ENCODE assay signal across 13 cellular contexts in the genomic region with DNA sequence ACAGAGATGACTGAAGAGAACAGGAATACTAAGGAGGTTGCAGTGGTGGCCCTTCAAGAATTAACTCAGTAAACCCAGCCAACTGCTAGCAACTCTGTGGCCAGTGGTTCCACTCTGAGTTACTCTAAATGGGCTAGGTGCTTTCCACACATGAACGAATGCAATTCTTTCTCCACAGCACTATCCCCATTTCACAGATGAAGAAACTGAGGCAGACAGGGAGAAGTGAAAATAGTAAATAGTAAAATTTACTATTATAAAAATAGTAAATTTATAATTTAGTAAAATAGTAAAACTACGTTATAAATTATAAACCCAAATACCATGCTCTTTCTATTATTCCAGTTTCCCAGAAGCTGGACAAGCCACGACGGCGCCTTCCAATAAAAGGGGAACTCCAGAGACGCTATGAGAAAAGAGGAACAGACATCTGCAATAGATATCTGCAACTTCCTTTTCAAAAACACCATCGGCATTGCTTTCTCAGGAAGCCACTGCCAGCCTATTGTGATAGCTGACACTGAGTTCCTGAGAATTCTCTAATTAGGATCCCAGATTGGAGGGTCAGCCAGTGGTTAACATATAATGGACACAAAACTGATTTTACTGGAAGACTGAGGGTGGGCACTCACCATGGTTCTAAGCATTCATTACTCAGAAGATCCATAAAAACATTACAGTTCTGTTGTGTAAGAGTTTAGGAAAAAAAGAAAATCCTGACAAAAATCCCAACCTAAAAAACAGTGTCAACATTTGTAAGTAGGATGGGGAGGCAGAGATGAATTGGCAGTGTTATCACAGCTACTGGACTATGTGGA. TPM values are rescaled to one million over a fixed set of nuclear protein-coding genes. Genes with fewer than 3 reads are reported as not detected.
DNase-seq lines count a peak whose midpoint lies in the region; ATAC-seq and TF ChIP-seq lines count a peak whose summit lies in the region.
"Had no signal": no experiment of that assay in that cellular context is flagged by ENCODE, and none has a peak within 500 bp of the region (broad histone marks: within the 10 kb centered on the region; RNA-seq: fewer than 3 reads in every experiment).

No MANE protein-coding gene starts in this region.

- peaks cover 81% of the 10 kb centered on the region for H4K20me1 ChIP-seq in IMR-90 (ENCODE audit: insufficient read depth, low read length)

- H3K4ac ChIP-seq in IMR-90 (ENCODE audit: low read depth, low read length), result no peak overlapping the region

- no TSS peak for BruUV-seq in IMR-90 (replicated peaks; lab: Mats Ljungman, UMichigan)

- H3K27ac ChIP-seq in IMR-90 (ENCODE audit: insufficient read depth, low read length), result no peak overlapping the region
- peak overlapping the region; percentile 66 for H3K27ac ChIP-seq in mesodermal cell (ENCODE audit: low read depth, low read length, severe bottlenecking)
- H3K27ac ChIP-seq: foreskin keratinocyte, KMS-11, prostate gland had no signal

- H2AK5ac ChIP-seq in IMR-90 (ENCODE audit: low read depth, low read length), result peak overlapping the region; percentile 63; the same call in 1 of the 2 replicates

- in situ Hi-C loops in IMR-90 (cut with MboI; ENCODE audit: low sequenced_read_pairs), result no loop called here

- H3K9me3 ChIP-seq in IMR-90 (ENCODE audit: control insufficient read depth, insufficient read depth, low read length) (no peaks in the 10 kb centered on the region), mesodermal cell (ENCODE audit: control insufficient read depth, low read length) (no peaks in the 10 kb centered on the region)
- H3K9me3 ChIP-seq: prostate gland had no signal

- no peaks in the 10 kb centered on the region for H3K27me3 ChIP-seq in IMR-90 (ENCODE audit: control insufficient read depth, insufficient read depth, low read length)
- H3K27me3 ChIP-seq: foreskin keratinocyte had no signal

- POLR2A ChIA-PET in IMR-90 (lab: Charles Lee; ENCODE audit: unreplicated experiment), result no interaction called here

- H2BK20ac ChIP-seq in IMR-90 (ENCODE audit: low read depth, low read length), result no peak overlapping the region

- H3K9me3 Mint-ChIP-seq in CD14-positive monocyte, result no peaks in the 10 kb centered on the region
- no peaks in the 10 kb centered on the region for H3K9me3 Mint-ChIP-seq in activated naive CD8-positive, alpha-beta T cell treated with anti-CD3 and anti-CD28 coated beads for 36 hours

- no peak for ATAC-seq in IMR-90 (ENCODE audit: low read depth)
- ATAC-seq in GM21825 (IDR thresholded peaks at IDR 0.05; ENCODE audit: unreplicated experiment), result no peak
- no peak for ATAC-seq in HG02981 (IDR thresholded peaks at IDR 0.05; ENCODE audit: unreplicated experiment)

- no peak overlapping the region for H3K18ac ChIP-seq in IMR-90 (ENCODE audit: low read depth, low read length)

- peak overlapping the region; percentile 91 to 97 (median 94) for H3K27ac Mint-ChIP-seq in CD14-positive monocyte
- peak overlapping the region; percentile 84 for H3K27ac Mint-ChIP-seq in activated naive CD8-positive, alpha-beta T cell treated with anti-CD3 and anti-CD28 coated beads for 36 hours

- H3K9me1 ChIP-seq in IMR-90 (ENCODE audit: insufficient read depth, low read length), result peaks cover 50% of the 10 kb centered on the region

- peak overlapping the region in 1 of 2 donors; percentile 82 for H3K4me3 Mint-ChIP-seq in CD14-positive monocyte
- no peak overlapping the region for H3K4me3 Mint-ChIP-seq in activated naive CD8-positive, alpha-beta T cell treated with anti-CD3 and anti-CD28 coated beads for 36 hours

- H3K79me1 ChIP-seq in IMR-90 (ENCODE audit: low read depth in 1 of 2, low read length in 2 of 2), result peaks cover 22 to 90% of the 10 kb centered on the region in 2 experiments

- H3K9ac ChIP-seq in IMR-90 (ENCODE audit: low read depth, low read length), result no peak overlapping the region
- H3K9ac ChIP-seq: KMS-11 had no signal

- peaks cover 0 to 2% (median 2%) of the 10 kb centered on the region in 3 donors for H3K27me3 Mint-ChIP-seq in CD14-positive monocyte (ENCODE audit: low read depth in 3 of 3)
- H3K27me3 Mint-ChIP-seq in activated naive CD8-positive, alpha-beta T cell treated with anti-CD3 and anti-CD28 coated beads for 36 hours, result no peaks in the 10 kb centered on the region

- H3K4me1 ChIP-seq in IMR-90 (ENCODE audit: control insufficient read depth, insufficient read depth, low read length) (peaks cover 28% of the 10 kb centered on the region), mesodermal cell (ENCODE audit: control insufficient read depth, insufficient read depth, low read length, poor library complexity, severe bottlenecking) (peaks cover 64% of the 10 kb centered on the region)
- H3K4me1 ChIP-seq: prostate gland had no signal

- H3K36me3 ChIP-seq in IMR-90 (ENCODE audit: control insufficient read depth, insufficient read depth, low read length), result peaks cover 12% of the 10 kb centered on the region
- H3K36me3 ChIP-seq in mesodermal cell (ENCODE audit: control insufficient read depth, insufficient read depth, low read length), result peaks cover 60% of the 10 kb centered on the region
- H3K36me3 ChIP-seq: prostate gland had no signal

- peak; percentile 64 for DNase-seq in CD14-positive monocyte (ENCODE audit: low spot score)
- DNase-seq in IMR-90, result no peak
- no peak for DNase-seq in activated naive CD8-positive, alpha-beta T cell treated with anti-CD3 and anti-CD28 coated beads for 36 hours
- no peak for DNase-seq in NCI-H2029 treated with DMSO at 0.1 percent for 48 hours (lab: John Stamatoyannopoulos, UW)
- DNase-seq in NCI-H2171 treated with DMSO at 0.1 percent for 48 hours (lab: John Stamatoyannopoulos, UW), result no peak
- DNase-seq: activated naive CD4-positive, alpha-beta T cell treated with Interleukin-2 at 50 U/mL for 16 hours; foreskin keratinocyte; SHP77 treated with DMSO at 0.1 percent for 48 hours had no signal

- intact Hi-C loops in CD14-positive monocyte (cut with micrococcal nuclease), result loop anchor here (2.0 to 5.0 kb wide), 3 partner anchors 16 to 58 kb away; a partner anchor contains a TSS
- intact Hi-C loops in IMR-90 (cut with micrococcal nuclease), result loop anchor here (5.0 kb wide), 1 partner anchor 49 kb away; a partner anchor contains a TSS

- TF ChIP-seq CTCF in CD14-positive monocyte (IDR thresholded peaks at IDR 0.05) (no peak), IMR-90 (conservative IDR thresholded peaks at IDR 0.05; ENCODE audit: low read depth, low read length) (no peak)

- no peak overlapping the region for H3K14ac ChIP-seq in IMR-90 (replicated peaks; ENCODE audit: low read depth, low read length)

- H3K4me1 Mint-ChIP-seq in CD14-positive monocyte, result peaks cover 82% of the 10 kb centered on the region
- peaks cover 83% of the 10 kb centered on the region for H3K4me1 Mint-ChIP-seq in activated naive CD8-positive, alpha-beta T cell treated with anti-CD3 and anti-CD28 coated beads for 36 hours

- dilution Hi-C loops in IMR-90 (cut with HindIII; ENCODE audit: low sequenced_read_pairs, unreplicated experiment), result no loop called here

- no peak overlapping the region for H3K4me2 ChIP-seq in IMR-90 (ENCODE audit: low read depth, low read length)
- H3K4me2 ChIP-seq: KMS-11 had no signal

- H3K23ac ChIP-seq in IMR-90 (ENCODE audit: low read depth, low read length), result no peak overlapping the region

- H2BK5ac ChIP-seq in IMR-90 (ENCODE audit: low read depth, low read length, poor library complexity, severe bottlenecking), result peak overlapping the region; percentile 18

- H4K8ac ChIP-seq in IMR-90 (ENCODE audit: low read depth in 2 of 2, low read length in 2 of 2), result no peak overlapping the region

- no peak overlapping the region for H2BK15ac ChIP-seq in IMR-90 (ENCODE audit: low read depth, low read length)

- H3K4me3 ChIP-seq in IMR-90 (ENCODE audit: insufficient read depth, low read depth, low read length) (no peak overlapping the region), mesodermal cell (ENCODE audit: extremely low read depth, insufficient read depth, low read length, poor library complexity, severe bottlenecking) (no peak overlapping the region)
- H3K4me3 ChIP-seq: prostate gland had no signal

- no peak overlapping the region for H2AFZ ChIP-seq in IMR-90 (replicated peaks; ENCODE audit: low read length, poor library complexity)

- H4K91ac ChIP-seq in IMR-90 (ENCODE audit: insufficient read depth, low read depth, low read length), result no peak overlapping the region

- H3K36me3 Mint-ChIP-seq in CD14-positive monocyte, result peaks cover 32 to 64% of the 10 kb centered on the region in 2 donors
- H3K36me3 Mint-ChIP-seq in activated naive CD8-positive, alpha-beta T cell treated with anti-CD3 and anti-CD28 coated beads for 36 hours, result peaks cover 49% of the 10 kb centered on the region

- no peak for TF ChIP-seq RAD21 in IMR-90 (IDR thresholded peaks at IDR 0.05; ENCODE audit: low read length)

- no peak overlapping the region for H2AK9ac ChIP-seq in IMR-90 (replicated peaks; ENCODE audit: low read depth, low read length, poor library complexity)

- no peak overlapping the region for H4K5ac ChIP-seq in IMR-90 (ENCODE audit: low read depth, low read length)

- no peak overlapping the region for H2BK120ac ChIP-seq in IMR-90 (ENCODE audit: low read depth, low read length)

- no peak for TF ChIP-seq POLR2A in IMR-90 (IDR thresholded peaks at IDR 0.05; ENCODE audit: low read depth, low read length)

- WGBS in IMR-90 (ENCODE audit: extremely low coverage in 2 of 2, insufficient read length in 1 of 2), 2 experiments, result no CpG with 5 or more reads among the region's 7 CpGs
- WGBS in mesodermal cell (ENCODE audit: insufficient coverage in 2 of 2), 2 experiments, result 86% methylated on average over 5 of the region's 7 CpGs

- CTCF ChIA-PET in IMR-90 (lab: Yijun Ruan, JAX), result interaction anchor here (0.9 kb wide), 1 partner anchor 60 kb away, joined by 3 read pairs; no protein-coding TSS in a partner anchor

- H3K56ac ChIP-seq in IMR-90 (ENCODE audit: extremely low read depth, insufficient read depth, low read length), result no peak overlapping the region

TF ChIP-seq in IMR-90, 13 proteins besides CTCF, POLR2A, EP300 and RAD21 (continues in another document):
- no peak for TF ChIP-seq RCOR1 (IDR thresholded peaks at IDR 0.05; ENCODE audit: insufficient replicate concordance, low read length)

RNA-seq across cellular contexts. Expression of a gene that starts 16.2 kb away (rescaled TPM):
- polyA plus RNA-seq in CD14-positive monocyte, result 100 to 1,000 TPM; 155 to 194 TPM
- 91.9 and 120 TPM in 2 replicates for total RNA-seq in IMR-90 (2012; rRNA removed)
- 513 and 528 TPM in 2 replicates for polyA plus RNA-seq in IMR-90 (2012; rRNA removed)
- polyA plus RNA-seq in IMR-90 (2012; cell fraction: cytosol; rRNA removed), result 250 and 846 TPM in 2 replicates
- polyA plus RNA-seq in IMR-90 (2012; cell fraction: nucleus; rRNA removed; ENCODE audit: low replicate concordance), result 45.1 and 159 TPM in 2 replicates
- 100 to 1,000 TPM; 315 to 324 TPM for total RNA-seq in activated naive CD8-positive, alpha-beta T cell treated with anti-CD3 and anti-CD28 coated beads for 36 hours
- 453 TPM for polyA plus RNA-seq in mesodermal cell (2013, experiment 1 of 2)
- polyA plus RNA-seq in mesodermal cell (2013, experiment 2 of 2), result 406 TPM

RNA-seq across cellular contexts. Expression of a gene that starts 47.7 kb away (rescaled TPM):
- polyA plus RNA-seq in CD14-positive monocyte (under 1 TPM; 0.69 to 0.71 TPM), IMR-90 (2012; rRNA removed) (1.3 TPM in 2 replicates)
- 0.54 and 0.83 TPM in 2 replicates for total RNA-seq in IMR-90 (2012; rRNA removed)
- polyA plus RNA-seq in IMR-90 (2012; cell fraction: cytosol; rRNA removed), result 1.5 and 1.6 TPM in 2 replicates
- polyA plus RNA-seq in IMR-90 (2012; cell fraction: nucleus; rRNA removed; ENCODE audit: low replicate concordance), result 2.5 and 4.1 TPM in 2 replicates
- total RNA-seq in activated naive CD8-positive, alpha-beta T cell treated with anti-CD3 and anti-CD28 coated beads for 36 hours, result 1 to 10 TPM; 3.3 to 3.9 TPM
- 9.3 TPM for polyA plus RNA-seq in mesodermal cell (2013, experiment 1 of 2)
- 5.9 TPM for polyA plus RNA-seq in mesodermal cell (2013, experiment 2 of 2)
